Comparison of ENCODE assay signal across 8 cellular contexts in genomic region chr4:77074961-77075855, GRCh38. TPM values are rescaled to one million over a fixed set of nuclear protein-coding genes. Genes with fewer than 3 reads are reported as not detected.
DNase-seq lines count a peak whose midpoint lies in the region; ATAC-seq and TF ChIP-seq lines count a peak whose summit lies in the region.

No MANE protein-coding gene starts in this region.

- H3K9ac ChIP-seq in BLaER1 treated with 17β-estradiol and CSF1 and Interleukin-3, amounts not matched to agents 10 nM and 100 nM: peak overlapping the region; percentile 90 to 99 (median 98)

- H3K4me1 ChIP-seq in BLaER1 treated with 17β-estradiol and CSF1 and Interleukin-3, amounts not matched to agents 10 nM and 100 nM: peaks cover 45 to 65% (median 54%) of the 10 kb centered on the region in 10 experiments
- peaks cover 0 to 45% of the 10 kb centered on the region in 2 donors for H3K4me1 ChIP-seq in right atrium auricular region
- H3K4me1 ChIP-seq in uterus: peaks cover 0 to 5% of the 10 kb centered on the region in 2 donors

- TF ChIP-seq CTCF in right atrium auricular region (IDR thresholded peaks at IDR 0.05) (no peak), uterus (IDR thresholded peaks at IDR 0.05) (no peak)

- peaks cover 45 to 50% (median 49%) of the 10 kb centered on the region in 11 experiments for H4K20me1 ChIP-seq in BLaER1 treated with 17β-estradiol and CSF1 and Interleukin-3, amounts not matched to agents 10 nM and 100 nM

- H3K27me3 ChIP-seq in BLaER1 treated with 17β-estradiol and CSF1 and Interleukin-3, amounts not matched to agents 10 nM and 100 nM: no peaks in the 10 kb centered on the region
- no peaks in the 10 kb centered on the region for H3K27me3 ChIP-seq in right atrium auricular region
- H3K27me3 ChIP-seq in uterus: no peaks in the 10 kb centered on the region

- H3K27ac ChIP-seq in BLaER1 treated with 17β-estradiol and CSF1 and Interleukin-3, amounts not matched to agents 10 nM and 100 nM: peak overlapping the region; percentile 93 to 100 (median 99)
- H3K27ac ChIP-seq in right atrium auricular region (peak overlapping the region; percentile 100), uterus (peak overlapping the region; percentile 99 to 100)

- H3K4me3 ChIP-seq in BLaER1 treated with 17β-estradiol and CSF1 and Interleukin-3, amounts not matched to agents 10 nM and 100 nM: peak overlapping the region; percentile 57 to 83 (median 78)
- H3K4me3 ChIP-seq in right atrium auricular region (peak overlapping the region; percentile 98 to 99), uterus (peak overlapping the region; percentile 78 to 95)

- H3K36me3 ChIP-seq in BLaER1 treated with 17β-estradiol and CSF1 and Interleukin-3, amounts not matched to agents 10 nM and 100 nM: peaks cover 0 to 31% (median 11%) of the 10 kb centered on the region in 11 experiments; a peak in 14 of 22 replicates
- H3K36me3 ChIP-seq in right atrium auricular region (no peaks in the 10 kb centered on the region), uterus (no peaks in the 10 kb centered on the region)

- intact Hi-C loops in uterus (cut with DNase I; ENCODE audit: low total_unique reads): no loop called here

- DNase-seq in SW 1271 (lab: John Stamatoyannopoulos, UW): peak; percentile 2 to 33
- DNase-seq in activated naive CD8-positive, alpha-beta T cell treated with anti-CD3 and anti-CD28 coated beads, Interleukin-2, amount 50 U/mL, for 16 hours (ENCODE audit: low read depth, low spot score): peak; percentile 41
- DNase-seq in right atrium auricular region (ENCODE audit: low spot score): peak; percentile 76
- DNase-seq in renal cortical epithelial cell (ENCODE audit: low read depth): peak; percentile 26
- DNase-seq in uterus: peak; percentile 70 to 76

- H3K4me2 ChIP-seq in BLaER1 treated with 17β-estradiol and CSF1 and Interleukin-3, amounts not matched to agents 10 nM and 100 nM: peak overlapping the region; percentile 48 to 98 (median 95); a peak in 17 of 22 replicates

- peak; percentile 47 for ATAC-seq in GM19438 (IDR thresholded peaks at IDR 0.05; ENCODE audit: low read depth, unreplicated experiment)
- ATAC-seq in HG03571 (IDR thresholded peaks at IDR 0.05; ENCODE audit: unreplicated experiment): peak; percentile 55

- peak in 1 of 2 donors; percentile 56 for TF ChIP-seq POLR2A in uterus (IDR thresholded peaks at IDR 0.05)

- H3K9me3 ChIP-seq in BLaER1 treated with 17β-estradiol and CSF1 and Interleukin-3, amounts not matched to agents 10 nM and 100 nM (replicated peaks in 1 of 11): no peaks in the 10 kb centered on the region
- H3K9me3 ChIP-seq in right atrium auricular region: no peaks in the 10 kb centered on the region
- H3K9me3 ChIP-seq in uterus: no peaks in the 10 kb centered on the region

RNA-seq across cellular contexts. Expression of gene CCNI, which starts 0.6 kb away (rescaled TPM):
- total RNA-seq in right atrium auricular region (100 to 1,000 TPM; 251 to 338 TPM), renal cortical epithelial cell (122 and 354 TPM in 2 replicates), uterus (100 to 1,000 TPM; 137 to 471 (median 239) TPM)

Comparison
In these comparisons a context has a peak if more than half of its experiments do, and no peak if none do; other contexts are left out.
1. Peak in every context shown above with its lines: DNase-seq, ATAC-seq, H3K4me3 ChIP-seq and H3K27ac ChIP-seq.
2. DNase-seq: peak in every context shown above with its lines; median percentile 76 in right atrium auricular region; 73 in uterus; 41 in activated naive CD8-positive, alpha-beta T cell treated with anti-CD3 and anti-CD28 coated beads, Interleukin-2, amount 50 U/mL, for 16 hours; 26 in renal cortical epithelial cell; 18 in SW 1271.